In genomic region chr9:100379862-100380261, GRCh38 we compare ENCODE assay signal across 1 cellular context.
TF ChIP-seq lines count a peak whose summit lies in the region.

No MANE protein-coding gene starts in this region.

TF ChIP-seq in HepG2, 621 proteins besides CTCF, POLR2A, EP300 and RAD21:
- TF ChIP-seq, protein P1, sequence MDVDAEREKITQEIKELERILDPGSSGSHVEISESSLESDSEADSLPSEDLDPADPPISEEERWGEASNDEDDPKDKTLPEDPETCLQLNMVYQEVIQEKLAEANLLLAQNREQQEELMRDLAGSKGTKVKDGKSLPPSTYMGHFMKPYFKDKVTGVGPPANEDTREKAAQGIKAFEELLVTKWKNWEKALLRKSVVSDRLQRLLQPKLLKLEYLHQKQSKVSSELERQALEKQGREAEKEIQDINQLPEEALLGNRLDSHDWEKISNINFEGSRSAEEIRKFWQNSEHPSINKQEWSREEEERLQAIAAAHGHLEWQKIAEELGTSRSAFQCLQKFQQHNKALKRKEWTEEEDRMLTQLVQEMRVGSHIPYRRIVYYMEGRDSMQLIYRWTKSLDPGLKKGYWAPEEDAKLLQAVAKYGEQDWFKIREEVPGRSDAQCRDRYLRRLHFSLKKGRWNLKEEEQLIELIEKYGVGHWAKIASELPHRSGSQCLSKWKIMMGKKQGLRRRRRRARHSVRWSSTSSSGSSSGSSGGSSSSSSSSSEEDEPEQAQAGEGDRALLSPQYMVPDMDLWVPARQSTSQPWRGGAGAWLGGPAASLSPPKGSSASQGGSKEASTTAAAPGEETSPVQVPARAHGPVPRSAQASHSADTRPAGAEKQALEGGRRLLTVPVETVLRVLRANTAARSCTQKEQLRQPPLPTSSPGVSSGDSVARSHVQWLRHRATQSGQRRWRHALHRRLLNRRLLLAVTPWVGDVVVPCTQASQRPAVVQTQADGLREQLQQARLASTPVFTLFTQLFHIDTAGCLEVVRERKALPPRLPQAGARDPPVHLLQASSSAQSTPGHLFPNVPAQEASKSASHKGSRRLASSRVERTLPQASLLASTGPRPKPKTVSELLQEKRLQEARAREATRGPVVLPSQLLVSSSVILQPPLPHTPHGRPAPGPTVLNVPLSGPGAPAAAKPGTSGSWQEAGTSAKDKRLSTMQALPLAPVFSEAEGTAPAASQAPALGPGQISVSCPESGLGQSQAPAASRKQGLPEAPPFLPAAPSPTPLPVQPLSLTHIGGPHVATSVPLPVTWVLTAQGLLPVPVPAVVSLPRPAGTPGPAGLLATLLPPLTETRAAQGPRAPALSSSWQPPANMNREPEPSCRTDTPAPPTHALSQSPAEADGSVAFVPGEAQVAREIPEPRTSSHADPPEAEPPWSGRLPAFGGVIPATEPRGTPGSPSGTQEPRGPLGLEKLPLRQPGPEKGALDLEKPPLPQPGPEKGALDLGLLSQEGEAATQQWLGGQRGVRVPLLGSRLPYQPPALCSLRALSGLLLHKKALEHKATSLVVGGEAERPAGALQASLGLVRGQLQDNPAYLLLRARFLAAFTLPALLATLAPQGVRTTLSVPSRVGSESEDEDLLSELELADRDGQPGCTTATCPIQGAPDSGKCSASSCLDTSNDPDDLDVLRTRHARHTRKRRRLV (CRISPR knock-in tag; IDR thresholded peaks at IDR 0.05): no peak
- TF ChIP-seq SMAD9 (CRISPR knock-in tag; IDR thresholded peaks at IDR 0.05): no peak
- TF ChIP-seq SIX4 (CRISPR knock-in tag; IDR thresholded peaks at IDR 0.05): no peak
- TF ChIP-seq, protein P2, sequence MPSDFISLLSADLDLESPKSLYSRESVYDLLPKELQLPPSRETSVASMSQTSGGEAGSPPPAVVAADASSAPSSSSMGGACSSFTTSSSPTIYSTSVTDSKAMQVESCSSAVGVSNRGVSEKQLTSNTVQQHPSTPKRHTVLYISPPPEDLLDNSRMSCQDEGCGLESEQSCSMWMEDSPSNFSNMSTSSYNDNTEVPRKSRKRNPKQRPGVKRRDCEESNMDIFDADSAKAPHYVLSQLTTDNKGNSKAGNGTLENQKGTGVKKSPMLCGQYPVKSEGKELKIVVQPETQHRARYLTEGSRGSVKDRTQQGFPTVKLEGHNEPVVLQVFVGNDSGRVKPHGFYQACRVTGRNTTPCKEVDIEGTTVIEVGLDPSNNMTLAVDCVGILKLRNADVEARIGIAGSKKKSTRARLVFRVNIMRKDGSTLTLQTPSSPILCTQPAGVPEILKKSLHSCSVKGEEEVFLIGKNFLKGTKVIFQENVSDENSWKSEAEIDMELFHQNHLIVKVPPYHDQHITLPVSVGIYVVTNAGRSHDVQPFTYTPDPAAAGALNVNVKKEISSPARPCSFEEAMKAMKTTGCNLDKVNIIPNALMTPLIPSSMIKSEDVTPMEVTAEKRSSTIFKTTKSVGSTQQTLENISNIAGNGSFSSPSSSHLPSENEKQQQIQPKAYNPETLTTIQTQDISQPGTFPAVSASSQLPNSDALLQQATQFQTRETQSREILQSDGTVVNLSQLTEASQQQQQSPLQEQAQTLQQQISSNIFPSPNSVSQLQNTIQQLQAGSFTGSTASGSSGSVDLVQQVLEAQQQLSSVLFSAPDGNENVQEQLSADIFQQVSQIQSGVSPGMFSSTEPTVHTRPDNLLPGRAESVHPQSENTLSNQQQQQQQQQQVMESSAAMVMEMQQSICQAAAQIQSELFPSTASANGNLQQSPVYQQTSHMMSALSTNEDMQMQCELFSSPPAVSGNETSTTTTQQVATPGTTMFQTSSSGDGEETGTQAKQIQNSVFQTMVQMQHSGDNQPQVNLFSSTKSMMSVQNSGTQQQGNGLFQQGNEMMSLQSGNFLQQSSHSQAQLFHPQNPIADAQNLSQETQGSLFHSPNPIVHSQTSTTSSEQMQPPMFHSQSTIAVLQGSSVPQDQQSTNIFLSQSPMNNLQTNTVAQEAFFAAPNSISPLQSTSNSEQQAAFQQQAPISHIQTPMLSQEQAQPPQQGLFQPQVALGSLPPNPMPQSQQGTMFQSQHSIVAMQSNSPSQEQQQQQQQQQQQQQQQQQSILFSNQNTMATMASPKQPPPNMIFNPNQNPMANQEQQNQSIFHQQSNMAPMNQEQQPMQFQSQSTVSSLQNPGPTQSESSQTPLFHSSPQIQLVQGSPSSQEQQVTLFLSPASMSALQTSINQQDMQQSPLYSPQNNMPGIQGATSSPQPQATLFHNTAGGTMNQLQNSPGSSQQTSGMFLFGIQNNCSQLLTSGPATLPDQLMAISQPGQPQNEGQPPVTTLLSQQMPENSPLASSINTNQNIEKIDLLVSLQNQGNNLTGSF (CRISPR knock-in tag; IDR thresholded peaks at IDR 0.05): no peak
- TF ChIP-seq NFE2L2 (IDR thresholded peaks at IDR 0.05; ENCODE audit: low read length): no peak
- TF ChIP-seq PBX2 (CRISPR knock-in tag; IDR thresholded peaks at IDR 0.05): no peak
- TF ChIP-seq HMGXB3 (CRISPR knock-in tag; IDR thresholded peaks at IDR 0.05; ENCODE audit: borderline replicate concordance): no peak
- TF ChIP-seq SAP130 (CRISPR knock-in tag; IDR thresholded peaks at IDR 0.05; ENCODE audit: low read depth): 0 out of 2 replicates have a peak, but pooled peaks have one; percentile 20
- peak; percentile 86 for TF ChIP-seq ZNF12 (CRISPR knock-in tag; IDR thresholded peaks at IDR 0.05)
- TF ChIP-seq FOSL2 (CRISPR knock-in tag; IDR thresholded peaks at IDR 0.05): peak; percentile 67
- peak; percentile 91; the same call in 1 of the 2 replicates for TF ChIP-seq ZNF564 (CRISPR knock-in tag; IDR thresholded peaks at IDR 0.05)
